18 cellular contexts compared by ENCODE assay signal in genomic region chr1:66206563-66207154, GRCh38.
"Had no signal": no experiment of that assay in that cellular context is flagged by ENCODE, and none has a peak within 500 bp of the region (broad histone marks: within the 10 kb centered on the region; RNA-seq: fewer than 3 reads in every experiment).

No MANE protein-coding gene starts in this region.

- H3K4me3 Mint-ChIP-seq: activated CD8-positive, alpha-beta memory T cell treated with anti-CD3 and anti-CD28 coated beads, Interleukin-2, amount 10 ng/mL, durations not matched to agents 7 days and 5 days; activated naive CD8-positive, alpha-beta T cell; activated T-cell treated with anti-CD3 and anti-CD28 coated beads, Interleukin-2, amount 50 U/mL, for 4 hours; mesothelial cell of epicardium; naive B cell; stimulated activated naive CD8-positive, alpha-beta T cell treated with anti-CD3 and anti-CD28 coated beads, Interleukin-15, Interleukin-2, amounts not matched to agents 100 ng/mL and 50 ng/mL, for 24 hours had no signal

- H3K4me1 ChIP-seq: colonic mucosa, lower lobe of right lung had no signal

- H3K27ac Mint-ChIP-seq: activated CD8-positive, alpha-beta memory T cell treated with anti-CD3 and anti-CD28 coated beads, Interleukin-2, amount 10 ng/mL, durations not matched to agents 7 days and 5 days; activated naive CD8-positive, alpha-beta T cell; mesothelial cell of epicardium; naive B cell; progenitor cell of endocrine pancreas; stimulated activated naive CD8-positive, alpha-beta T cell treated with anti-CD3 and anti-CD28 coated beads, Interleukin-15, Interleukin-2, amounts not matched to agents 100 ng/mL and 50 ng/mL, for 24 hours had no signal

- H3K4me3 ChIP-seq: colonic mucosa, lower lobe of right lung had no signal

- DNase-seq: activated CD4-positive, alpha-beta T cell treated with anti-CD3 and anti-CD28 coated beads, Interleukin-2, amount 50 U/mL, for 48 hours; activated CD8-positive, alpha-beta memory T cell treated with anti-CD3 and anti-CD28 coated beads, Interleukin-2, amount 10 ng/mL, durations not matched to agents 7 days and 5 days; activated gamma-delta T cell; activated T-cell treated with anti-CD3 and anti-CD28 coated beads, Interleukin-2, amount 50 U/mL, for 4 hours; colonic mucosa; effector CD8-positive, alpha-beta T cell; kidney glomerular epithelial cell; lower lobe of right lung; naive B cell; SIG-M5; stimulated activated CD4-positive, alpha-beta T cell treated with anti-CD3 and anti-CD28 coated beads, Interleukin-15, amount 100 ng/mL, for 24 hours; stimulated activated CD4-positive, alpha-beta T cell treated with anti-CD3 and anti-CD28 coated beads, Interleukin-4, amount 100 ng/mL, for 24 hours; SW 1271 had no signal

- H3K27ac ChIP-seq: colonic mucosa, lower lobe of right lung had no signal

- H3K9me3 ChIP-seq: colonic mucosa, lower lobe of right lung had no signal

- H3K4me1 Mint-ChIP-seq: mesothelial cell of epicardium, naive B cell had no signal

- ATAC-seq: activated CD4-positive, CD25-positive, alpha-beta regulatory T cell treated with anti-CD3 and anti-CD28 coated beads, Interleukin-2, amount 50 U/mL, for 24 hours; activated CD8-positive, alpha-beta memory T cell treated with anti-CD3 and anti-CD28 coated beads, Interleukin-2, amount 10 ng/mL, durations not matched to agents 7 days and 5 days; activated T-cell treated with anti-CD3 and anti-CD28 coated beads, Interleukin-2, amount 50 U/mL, for 4 hours; lower lobe of right lung had no signal

- H3K27me3 Mint-ChIP-seq: activated naive CD8-positive, alpha-beta T cell; progenitor cell of endocrine pancreas had no signal

- H3K27me3 ChIP-seq: colonic mucosa had no signal

- H3K36me3 ChIP-seq: colonic mucosa, lower lobe of right lung had no signal
